In genomic region chr16:30609002-30609927, GRCh38 we compare ENCODE assay signal across 8 cellular contexts. TPM values are rescaled to one million over a fixed set of nuclear protein-coding genes. Genes with fewer than 3 reads are reported as not detected.
DNase-seq lines count a peak whose midpoint lies in the region; ATAC-seq and TF ChIP-seq lines count a peak whose summit lies in the region.

No MANE protein-coding gene starts in this region.

- H3K27me3 ChIP-seq in OCI-LY1 (ENCODE audit: insufficient read depth, low read length) (no peaks in the 10 kb centered on the region), osteoblast (ENCODE audit: insufficient read depth, low read length) (no peaks in the 10 kb centered on the region)

- H3K36me3 ChIP-seq in OCI-LY1 (ENCODE audit: insufficient read depth, low read length): peaks cover 37% of the 10 kb centered on the region
- peaks cover 14% of the 10 kb centered on the region for H3K36me3 ChIP-seq in osteoblast (ENCODE audit: insufficient read depth, low read length)

- TF ChIP-seq CTCF in OCI-LY1 (IDR thresholded peaks at IDR 0.05; ENCODE audit: low read length) (no peak), osteoblast (IDR thresholded peaks at IDR 0.05; ENCODE audit: extremely low read depth, low read depth, low read length) (no peak)

- intact Hi-C loops in Right ventricle myocardium inferior (cut with DNase I): no loop called here

- no peaks in the 10 kb centered on the region for H3K79me2 ChIP-seq in OCI-LY1 (ENCODE audit: insufficient read depth, low read length)
- peaks cover 21% of the 10 kb centered on the region for H3K79me2 ChIP-seq in osteoblast (ENCODE audit: insufficient read depth, low read length)

- H3K4me1 ChIP-seq in OCI-LY1 (ENCODE audit: insufficient read depth, low read length, severe bottlenecking) (peaks cover 29% of the 10 kb centered on the region), osteoblast (ENCODE audit: insufficient read depth, low read length) (peaks cover 10% of the 10 kb centered on the region)

- H4K20me1 ChIP-seq in OCI-LY1 (ENCODE audit: insufficient read depth, low read length) (no peaks in the 10 kb centered on the region), osteoblast (ENCODE audit: insufficient read depth, low read length) (no peaks in the 10 kb centered on the region)

- DNase-seq in NCI-H510A treated with DMSO at 0.1 percent for 48 hours (lab: John Stamatoyannopoulos, UW) (peak; percentile 45), NCI-H510A (lab: John Stamatoyannopoulos, UW) (no peak), Right ventricle myocardium inferior (ENCODE audit: missing footprints) (peak; percentile 82), osteoblast (ENCODE audit: insufficient read length, low spot score, missing footprints) (peak; percentile 86), cortex of kidney (lab: John Stamatoyannopoulos, UW) (no peak)
- DNase-seq in activated naive CD4-positive, alpha-beta T cell treated with anti-CD3 and anti-CD28 coated beads, Interleukin-2, amount 50 U/mL, for 16 hours: peak; percentile 48

- peak overlapping the region; percentile 96 for H3K9ac ChIP-seq in OCI-LY1 (ENCODE audit: low read length)

- peaks cover 5% of the 10 kb centered on the region; the same call in 1 of the 2 replicates for H3F3A ChIP-seq in OCI-LY1 (ENCODE audit: insufficient read depth, low read length)

- H3K9me2 ChIP-seq in OCI-LY1 (ENCODE audit: low read depth, low read length): no peaks in the 10 kb centered on the region

- H3K4me2 ChIP-seq in OCI-LY1 (ENCODE audit: low read length) (peak overlapping the region; percentile 78), osteoblast (ENCODE audit: insufficient read depth, low read length) (peak overlapping the region; percentile 97)

- H3K9me3 ChIP-seq in OCI-LY1 (ENCODE audit: low read length): no peaks in the 10 kb centered on the region
- no peaks in the 10 kb centered on the region for H3K9me3 ChIP-seq in osteoblast (ENCODE audit: low read depth, low read length)

- ATAC-seq in HG02884 (IDR thresholded peaks at IDR 0.05; ENCODE audit: unreplicated experiment) (peak; percentile 11), Right ventricle myocardium inferior (peak; percentile 64)

- H2AFZ ChIP-seq in OCI-LY1 (ENCODE audit: low read length): no peak overlapping the region
- peak overlapping the region; percentile 99 for H2AFZ ChIP-seq in osteoblast (ENCODE audit: low read length)

- peak overlapping the region; percentile 39 for H3K27ac ChIP-seq in OCI-LY1 (ENCODE audit: low read depth, low read length, poor library complexity, severe bottlenecking)
- H3K27ac ChIP-seq in osteoblast (ENCODE audit: low read depth, low read length): peak overlapping the region; percentile 88

- H3K4me3 ChIP-seq in OCI-LY1 (ENCODE audit: low read depth, low read length, poor library complexity, severe bottlenecking): peak overlapping the region; percentile 84
- peak overlapping the region; percentile 89 for H3K4me3 ChIP-seq in osteoblast (ENCODE audit: insufficient read depth, low read length)

RNA-seq across cellular contexts. Expression of gene ZNF689, which starts 0.9 kb away (rescaled TPM):
- total RNA-seq in Right ventricle myocardium inferior (4.2 TPM), osteoblast (7.1 and 8.3 TPM in 2 replicates)

RNA-seq across cellular contexts. Expression of gene ZNF785, which starts 23.8 kb away (rescaled TPM):
- total RNA-seq in Right ventricle myocardium inferior (7.6 TPM), osteoblast (13.4 and 13.6 TPM in 2 replicates)

RNA-seq across cellular contexts. Expression of gene ZNF688, which starts 37.8 kb away (rescaled TPM):
- 12.2 TPM for total RNA-seq in Right ventricle myocardium inferior
- 10.9 and 12.3 TPM in 2 replicates for total RNA-seq in osteoblast

RNA-seq across cellular contexts. Expression of gene PRR14, which starts 41.5 kb away (rescaled TPM):
- total RNA-seq in Right ventricle myocardium inferior: 18.2 TPM
- 6.8 and 8.0 TPM in 2 replicates for total RNA-seq in osteoblast

RNA-seq across cellular contexts. Expression of gene FBRS, which starts 49.0 kb away (rescaled TPM):
- total RNA-seq in Right ventricle myocardium inferior: 31.0 TPM
- total RNA-seq in osteoblast: 24.5 and 30.8 TPM in 2 replicates

Comparison
In these comparisons a context has a peak if more than half of its experiments do, and no peak if none do; other contexts are left out.
1. DNase-seq: peak in NCI-H510A treated with DMSO at 0.1 percent for 48 hours (single experiment), activated naive CD4-positive, alpha-beta T cell treated with anti-CD3 and anti-CD28 coated beads, Interleukin-2, amount 50 U/mL, for 16 hours (single experiment), Right ventricle myocardium inferior (single experiment) and osteoblast (single experiment); none in NCI-H510A (single experiment) and cortex of kidney (single experiment).